In the genomic region with DNA sequence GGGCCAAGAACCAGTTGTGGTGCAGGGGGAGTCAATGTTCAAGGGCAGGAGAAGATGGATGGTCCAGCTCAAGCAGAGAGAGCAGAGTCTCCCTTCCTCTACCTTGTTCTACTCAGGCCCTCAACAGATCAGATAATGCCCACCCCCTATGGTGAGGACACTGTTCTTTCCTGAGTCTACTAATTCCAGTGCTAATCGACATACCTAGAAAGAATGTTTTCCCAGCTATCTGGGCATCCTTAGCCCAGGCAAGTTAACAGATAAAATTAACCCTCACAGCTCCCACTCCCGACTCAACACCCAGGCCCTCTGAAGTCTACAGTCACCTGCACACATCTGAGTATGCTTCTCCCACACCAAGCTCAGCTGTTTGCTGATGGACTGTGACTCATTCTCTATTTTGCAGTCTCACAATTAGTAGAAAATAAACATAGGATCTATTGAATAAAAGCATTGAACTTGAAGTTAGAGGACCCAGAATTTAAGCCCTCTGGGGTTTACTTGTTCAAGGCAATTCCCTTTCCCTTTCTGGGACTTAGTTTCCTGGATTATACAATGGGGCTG, we compare ENCODE assay signal across 16 cellular contexts. TPM values are rescaled to one million over a fixed set of nuclear protein-coding genes. Genes with fewer than 3 reads are reported as not detected.
DNase-seq lines count a peak whose midpoint lies in the region; ATAC-seq and TF ChIP-seq lines count a peak whose summit lies in the region.
"Had no signal": no experiment of that assay in that cellular context is flagged by ENCODE, and none has a peak within 500 bp of the region (broad histone marks: within the 10 kb centered on the region; RNA-seq: fewer than 3 reads in every experiment).

No MANE protein-coding gene starts in this region.

- H3K36me3 ChIP-seq in BLaER1 (no peaks in the 10 kb centered on the region), HCT116 (ENCODE audit: control insufficient read depth in 1 of 2, insufficient read depth in 2 of 2, low read length in 2 of 2) (no peaks in the 10 kb centered on the region), prostate gland (no peaks in the 10 kb centered on the region)
- H3K36me3 ChIP-seq: SJCRH30 had no signal

- H3K27me3 Mint-ChIP-seq in WTC11 (ENCODE audit: low read depth): peaks cover 9% of the 10 kb centered on the region

- CTCF ChIA-PET in HCT116 (lab: Charles Lee) (interaction anchor here (1.4 kb wide), 1 partner anchor 18 kb away, joined by 3 read pairs; no protein-coding TSS in a partner anchor), WTC11 (lab: Charles Lee) (interaction anchor here (1.1 to 1.6 kb wide), 2 partner anchors 9 to 96 kb away, joined by 3 read pairs; no protein-coding TSS in a partner anchor), RWPE1 (lab: Yijun Ruan, JAX) (interaction anchor here (0.7 kb wide), 1 partner anchor 117 kb away, joined by 3 read pairs; no protein-coding TSS in a partner anchor)

- H3K4me1 ChIP-seq in BLaER1: peaks cover 40% of the 10 kb centered on the region
- H3K4me1 ChIP-seq in HCT116 (ENCODE audit: control insufficient read depth in 1 of 2, insufficient read depth in 2 of 2, low read length in 2 of 2): peaks cover 3 to 23% of the 10 kb centered on the region in 2 experiments; a peak in 3 of 4 replicates
- H3K4me1 ChIP-seq in prostate gland (replicated peaks): no peaks in the 10 kb centered on the region
- H3K4me1 ChIP-seq: A549, SJCRH30 had no signal

- WGBS in prostate gland: 84% methylated on average over 2 of the region's 2 CpGs

- POLR2A ChIA-PET in HCT116 (lab: Charles Lee): no interaction called here
- POLR2A ChIA-PET in WTC11 (lab: Charles Lee): no interaction called here
- POLR2A ChIA-PET in RWPE1 (lab: Yijun Ruan, JAX; ENCODE audit: low non-redundant PET): no interaction called here

- no peaks in the 10 kb centered on the region for H3K79me2 ChIP-seq in HCT116 (ENCODE audit: insufficient read depth, low read length)

- H3K9me2 ChIP-seq in HCT116 (ENCODE audit: insufficient read depth): no peaks in the 10 kb centered on the region

- H3K9me3 ChIP-seq in BLaER1 (peaks cover 16% of the 10 kb centered on the region), HCT116 (ENCODE audit: control insufficient read depth in 1 of 2, insufficient read depth in 1 of 2, low read depth in 1 of 2, low read length in 2 of 2) (peaks cover 0 to 4% of the 10 kb centered on the region in 2 experiments; a peak in 1 of 4 replicates), prostate gland (no peaks in the 10 kb centered on the region)
- H3K9me3 ChIP-seq: A549, SJCRH30 had no signal

- DNase-seq in HCT116 (ENCODE audit: low read depth, low spot score): no peak
- DNase-seq in WTC11 (ENCODE audit: low spot score): no peak
- peak; percentile 1 for DNase-seq in kidney glomerular epithelial cell (lab: John Stamatoyannopoulos, UW)
- no peak for DNase-seq in RWPE1 (ENCODE audit: low spot score)
- no peak for DNase-seq in prostate gland (ENCODE audit: low spot score)
- DNase-seq in epidermal melanocyte (ENCODE audit: insufficient read length, low spot score): no peak
- DNase-seq: DMS79, GF-D8, NCI-H1436, NCI-H2081, NCI-H524, SJCRH30 had no signal

- no peak for TF ChIP-seq RAD21 in HCT116 (IDR thresholded peaks at IDR 0.05; ENCODE audit: low read depth)

- intact Hi-C loops in HCT116 (cut with micrococcal nuclease) (no loop called here), prostate gland (cut with DNase I) (no loop called here)

- H3K27ac Mint-ChIP-seq in WTC11: no peak overlapping the region
- H3K27ac Mint-ChIP-seq: IgD-negative memory B cell had no signal

- no peak overlapping the region for H3K9ac ChIP-seq in BLaER1
- no peak overlapping the region for H3K9ac ChIP-seq in HCT116 (ENCODE audit: low read length)

- no peak for TF ChIP-seq POLR2A in HCT116 (IDR thresholded peaks at IDR 0.05; ENCODE audit: borderline replicate concordance, extremely low read depth, insufficient read depth, insufficient read length)
- TF ChIP-seq POLR2A in prostate gland (IDR thresholded peaks at IDR 0.05): no peak

- peaks cover 12% of the 10 kb centered on the region for H3K36me3 Mint-ChIP-seq in WTC11

- H3K4me3 ChIP-seq in BLaER1 (no peak overlapping the region), HCT116 (replicated peaks in 1 of 2; ENCODE audit: low read depth in 1 of 2, low read length in 2 of 2) (no peak overlapping the region), prostate gland (no peak overlapping the region)
- H3K4me3 ChIP-seq: A549, SJCRH30 had no signal

- TF ChIP-seq CTCF in HCT116 (IDR thresholded peaks at IDR 0.05 in 2 of 3, conservative IDR thresholded peaks at IDR 0.05 in 1 of 3; ENCODE audit: borderline replicate concordance in 1 of 3, insufficient read depth in 1 of 3, low read depth in 2 of 3, low read length in 2 of 3) (no peak), WTC11 (IDR thresholded peaks at IDR 0.05) (no peak), RWPE1 (conservative IDR thresholded peaks at IDR 0.05; ENCODE audit: low read depth) (no peak), prostate gland (IDR thresholded peaks at IDR 0.05) (no peak)

- no peak overlapping the region for H3K4me3 Mint-ChIP-seq in WTC11
- H3K4me3 Mint-ChIP-seq: IgD-negative memory B cell had no signal

- no peak overlapping the region for H2AFZ ChIP-seq in HCT116 (ENCODE audit: low read depth, low read length, poor library complexity, severe bottlenecking)

- RAD21 ChIA-PET in HCT116 (lab: Charles Lee; ENCODE audit: low non-redundant PET in 1 of 2, low total read pairs in 2 of 2, uncharacterized antibody in 2 of 2, unreplicated experiment in 2 of 2): no interaction called here

- H3K9me3 Mint-ChIP-seq in WTC11: peaks cover 13% of the 10 kb centered on the region

- BruUV-seq in HCT116 (replicated peaks; lab: Mats Ljungman, UMichigan): no TSS peak

- H3K27me3 ChIP-seq in BLaER1 (no peaks in the 10 kb centered on the region), HCT116 (ENCODE audit: insufficient read depth, low read length) (no peaks in the 10 kb centered on the region), prostate gland (replicated peaks; ENCODE audit: insufficient read depth) (no peaks in the 10 kb centered on the region)
- H3K27me3 ChIP-seq: SJCRH30 had no signal

- peak overlapping the region; percentile 87; the same call in 1 of the 2 replicates for H3K4me2 ChIP-seq in BLaER1
- peak overlapping the region; percentile 42; the same call in 1 of the 2 replicates for H3K4me2 ChIP-seq in HCT116 (ENCODE audit: low read length)
- H3K4me2 ChIP-seq: A549 had no signal

- peaks cover 20% of the 10 kb centered on the region for H3K4me1 Mint-ChIP-seq in WTC11

- H3K27ac ChIP-seq in BLaER1: no peak overlapping the region
- H3K27ac ChIP-seq in HCT116 (ENCODE audit: low read depth, low read length): no peak overlapping the region
- H3K27ac ChIP-seq in RWPE1: no peak overlapping the region
- no peak overlapping the region for H3K27ac ChIP-seq in prostate gland
- H3K27ac ChIP-seq: A549, SJCRH30 had no signal

- H4K20me1 ChIP-seq in BLaER1 (no peaks in the 10 kb centered on the region), HCT116 (ENCODE audit: insufficient read depth) (no peaks in the 10 kb centered on the region)

- ATAC-seq in HCT116 (no peak), WTC11 (no peak), GM18909 (IDR thresholded peaks at IDR 0.05; ENCODE audit: poor library complexity, unreplicated experiment) (no peak)
- ATAC-seq: A549 had no signal

TF ChIP-seq in HCT116, 20 proteins besides CTCF, POLR2A, EP300 and RAD21:
- TF ChIP-seq, protein P1, sequence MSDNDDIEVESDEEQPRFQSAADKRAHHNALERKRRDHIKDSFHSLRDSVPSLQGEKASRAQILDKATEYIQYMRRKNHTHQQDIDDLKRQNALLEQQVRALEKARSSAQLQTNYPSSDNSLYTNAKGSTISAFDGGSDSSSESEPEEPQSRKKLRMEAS (IDR thresholded peaks at IDR 0.05): no peak
- no peak for TF ChIP-seq SIN3A (IDR thresholded peaks at IDR 0.05; ENCODE audit: low read depth)
- TF ChIP-seq FOSL1 (IDR thresholded peaks at IDR 0.05; ENCODE audit: low read depth): no peak
- TF ChIP-seq POLR2AphosphoS5 (IDR thresholded peaks at IDR 0.05; ENCODE audit: low read depth, low read length): no peak
- no peak for TF ChIP-seq YY1 (IDR thresholded peaks at IDR 0.05; ENCODE audit: extremely low read depth, insufficient replicate concordance, low read depth, low read length)
- TF ChIP-seq CBX3 (IDR thresholded peaks at IDR 0.05; ENCODE audit: low read depth): no peak
- TF ChIP-seq, protein P2, sequence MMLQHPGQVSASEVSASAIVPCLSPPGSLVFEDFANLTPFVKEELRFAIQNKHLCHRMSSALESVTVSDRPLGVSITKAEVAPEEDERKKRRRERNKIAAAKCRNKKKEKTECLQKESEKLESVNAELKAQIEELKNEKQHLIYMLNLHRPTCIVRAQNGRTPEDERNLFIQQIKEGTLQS (IDR thresholded peaks at IDR 0.05): no peak
- TF ChIP-seq EZH2 (IDR thresholded peaks at IDR 0.05): no peak

TF ChIP-seq in WTC11, 78 proteins besides CTCF, POLR2A, EP300 and RAD21:
- TF ChIP-seq ZNF416 (CRISPR knock-in tag; IDR thresholded peaks at IDR 0.05) (peak; percentile 89), ELF4 (CRISPR knock-in tag; IDR thresholded peaks at IDR 0.05; ENCODE audit: low read depth) (no peak)

RNA-seq across cellular contexts. Expression of a gene that starts 17.1 kb away (rescaled TPM):
- total RNA-seq in HCT116 (2021; ENCODE audit: unreplicated experiment): 5.9 TPM
- 9.4 and 10.1 TPM in 2 replicates for polyA plus RNA-seq in HCT116 (2012)
- 3.5 to 7.1 TPM (median 4.2 TPM) in 3 replicates for total RNA-seq in WTC11 (2021)
- total RNA-seq in prostate gland: 1 to 10 TPM; 2.1 to 3.0 TPM
- polyA plus RNA-seq: IgD-negative memory B cell had no signal
